In the genomic region with DNA sequence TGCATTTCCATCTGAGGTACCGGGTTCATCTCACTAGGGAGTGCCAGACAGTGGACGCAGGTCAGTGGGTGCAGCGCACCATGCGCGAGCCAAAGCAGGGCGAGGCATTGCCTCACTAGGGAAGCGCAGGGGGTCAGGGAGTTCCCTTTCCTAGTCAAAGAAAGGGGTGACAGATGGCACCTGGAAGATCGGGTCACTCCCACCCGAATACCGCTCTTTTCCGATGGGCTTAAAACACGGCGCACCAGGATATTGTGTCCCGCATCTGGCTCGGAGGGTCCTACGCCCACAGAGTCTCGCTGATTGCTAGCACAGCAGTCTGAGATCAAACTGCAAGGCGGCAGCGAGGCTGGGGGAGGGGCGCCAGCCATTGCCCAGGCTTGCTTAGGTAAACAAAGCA, we compare ENCODE assay signal across 8 cellular contexts.
A peak's percentile ranks its signal among the peaks of the same experiment; 100 is the strongest.
DNase-seq lines count a peak whose midpoint lies in the region; ATAC-seq and TF ChIP-seq lines count a peak whose summit lies in the region.
"Not testable (repeated sequence)": the region's sequence is repeated elsewhere in the genome, so short reads cannot be mapped to it uniquely, and the experiment has no call there.

No MANE protein-coding gene starts in this region.

- H3K9me3 Mint-ChIP-seq in CD14-positive monocyte (peaks cover 4 to 17% (median 10%) of the 10 kb centered on the region in 7 donors), GM23338 (peaks cover 29% of the 10 kb centered on the region; the same call in 2 of the 3 replicates)
- H3K9me3 Mint-ChIP-seq in neural crest cell: not testable (repeated sequence)

- ATAC-seq in GM23338: not testable (repeated sequence)

- not testable (repeated sequence) for H3K4me2 ChIP-seq in GM23338

- H3K27ac Mint-ChIP-seq in CD14-positive monocyte, GM23338: not testable (repeated sequence)
- H3K27ac Mint-ChIP-seq in neural crest cell (ENCODE audit: unreplicated experiment): peak overlapping the region; percentile 81

- not testable (repeated sequence) for H3K4me3 Mint-ChIP-seq in CD14-positive monocyte, GM23338, neural crest cell

- H3K9me2 ChIP-seq in GM23338 (ENCODE audit: insufficient read depth): not testable (repeated sequence)

- H3F3A ChIP-seq in GM23338 (replicated peaks; ENCODE audit: low read depth): not testable (repeated sequence)

- not testable (repeated sequence) for H4K20me1 ChIP-seq in GM23338 (replicated peaks; ENCODE audit: insufficient read depth)

- CTCF ChIA-PET in HEK293T (lab: Yijun Ruan, JAX): not testable (repeated sequence)

- H3K4me1 ChIP-seq in GM23338 (ENCODE audit: insufficient read depth): not testable (repeated sequence)

- not testable (repeated sequence) for H3K79me2 ChIP-seq in GM23338 (replicated peaks; ENCODE audit: insufficient read depth)

- intact Hi-C loops in CD14-positive monocyte (cut with micrococcal nuclease): not testable (repeated sequence)

- H3K4me1 Mint-ChIP-seq in CD14-positive monocyte, GM23338, neural crest cell: not testable (repeated sequence)

- peak overlapping the region; percentile 66; the same call in 1 of the 2 replicates for H2AFZ ChIP-seq in GM23338

- not testable (repeated sequence) for H3K36me3 Mint-ChIP-seq in CD14-positive monocyte; neural crest cell (ENCODE audit: low read depth)
- peaks cover 14% of the 10 kb centered on the region; the same call in 1 of the 3 replicates for H3K36me3 Mint-ChIP-seq in GM23338 (ENCODE audit: low read depth)

- TF ChIP-seq CTCF in CD14-positive monocyte (IDR thresholded peaks at IDR 0.05); GM23338 (conservative IDR thresholded peaks at IDR 0.05; ENCODE audit: low read depth in 2 of 2); neural crest cell (conservative IDR thresholded peaks at IDR 0.05): not testable (repeated sequence)

- not testable (repeated sequence) for H3K27me3 Mint-ChIP-seq in CD14-positive monocyte (ENCODE audit: low read depth in 3 of 3); GM23338 (ENCODE audit: insufficient read depth, low read depth, poor library complexity); neural crest cell (ENCODE audit: low read depth)

- POLR2A ChIA-PET in HEK293T (lab: Yijun Ruan, JAX): not testable (repeated sequence)

- not testable (repeated sequence) for H3K27ac ChIP-seq in GM23338 (ENCODE audit: low read depth)

- DNase-seq in CD14-positive monocyte (ENCODE audit: low spot score): peak; percentile 32
- DNase-seq in GM23338 (ENCODE audit: low spot score); HEK293T (ENCODE audit: extremely low spot score); neural crest cell (ENCODE audit: low read depth, low spot score): not testable (repeated sequence)
- DNase-seq in NCI-H2171 (lab: John Stamatoyannopoulos, UW): peak; percentile 58
- DNase-seq in activated effector memory CD4-positive, alpha-beta T cell treated with anti-CD3 and anti-CD28 coated beads, Interleukin-2, amount 50 U/mL, for 16 hours: peak; percentile 47
- peak; percentile 45 for DNase-seq in islet precursor cell
- peak; percentile 0 for DNase-seq in stimulated activated CD8-positive, alpha-beta memory T cell treated with anti-CD3 and anti-CD28 coated beads, Interleukin-15, amount 100 ng/mL, for 24 hours (ENCODE audit: low read depth)

- H3K4me3 ChIP-seq in GM23338: not testable (repeated sequence)

- H3K27me3 ChIP-seq in GM23338 (ENCODE audit: insufficient read depth): not testable (repeated sequence)

- H3K36me3 ChIP-seq in GM23338 (ENCODE audit: insufficient read depth): not testable (repeated sequence)

TF ChIP-seq in HEK293T, 16 proteins besides CTCF, POLR2A, EP300 and RAD21:
- peak; percentile 39 for TF ChIP-seq L3MBTL2 (conservative IDR thresholded peaks at IDR 0.05)
